Comparison of ENCODE assay signal across 1 cellular context in the genomic region with DNA sequence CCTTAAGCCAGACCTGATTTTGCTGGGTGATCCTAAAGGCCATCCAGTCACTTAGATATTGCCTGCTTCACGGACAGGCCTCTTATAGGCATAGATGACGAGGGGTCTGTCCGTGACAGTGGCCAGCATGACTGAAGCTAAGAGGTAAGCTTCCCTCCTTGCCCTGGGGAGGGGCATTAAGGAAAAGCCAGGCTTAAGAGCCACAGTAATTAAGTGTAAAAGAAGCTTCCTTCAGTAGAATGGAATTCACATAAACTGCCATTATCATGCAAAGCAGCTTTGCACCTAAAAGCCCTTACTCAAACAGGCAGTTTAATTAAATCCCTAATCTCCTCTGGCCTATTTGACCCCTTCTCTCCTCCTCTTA.
TF ChIP-seq lines count a peak whose summit lies in the region.

No MANE protein-coding gene starts in this region.

TF ChIP-seq in WTC11, 78 proteins besides CTCF, POLR2A, EP300 and RAD21 (continued from another document):
- TF ChIP-seq AFF4 (CRISPR knock-in tag; IDR thresholded peaks at IDR 0.05; ENCODE audit: borderline replicate concordance) (0 out of 2 replicates have a peak, but pooled peaks have one; percentile 55), ETV6 (CRISPR knock-in tag; IDR thresholded peaks at IDR 0.05) (peak; percentile 50; the same call in 1 of the 2 replicates), KAT7 (CRISPR knock-in tag; IDR thresholded peaks at IDR 0.05; ENCODE audit: borderline replicate concordance) (0 out of 2 replicates have a peak, but pooled peaks have one; percentile 11), TEAD1 (CRISPR knock-in tag; IDR thresholded peaks at IDR 0.05) (peak; percentile 44; the same call in 1 of the 2 replicates)
TF ChIP-seq in WTC11: peak in this region for 5.
